21 cellular contexts compared by ENCODE assay signal in genomic region chr15:38576261-38576660, GRCh38. TPM values are rescaled to one million over a fixed set of nuclear protein-coding genes. Genes with fewer than 3 reads are reported as not detected.
A peak's percentile ranks its signal among the peaks of the same experiment; 100 is the strongest.
DNase-seq lines count a peak whose midpoint lies in the region; ATAC-seq, FAIRE-seq and TF ChIP-seq lines count a peak whose summit lies in the region.
"Had no signal": no experiment of that assay in that cellular context is flagged by ENCODE, and none has a peak within 500 bp of the region (broad histone marks: within the 10 kb centered on the region; RNA-seq: fewer than 3 reads in every experiment).

No MANE protein-coding gene starts in this region.

- 0% methylated on average over 1 of the region's 1 CpG for WGBS in K562 (ENCODE audit: insufficient coverage, low coverage, missing lambda C conversion rate)

- CTCF ChIA-PET in CD8-positive, alpha-beta T cell (lab: Charles Lee), result interaction anchor here (1.1 to 2.2 kb wide), 2 partner anchors 12 to 114 kb away, joined by 4 to 5 read pairs; partner anchors contain the start of gene RASGRP1
- CTCF ChIA-PET in K562 (lab: Yijun Ruan, JAX; ENCODE audit: low intra/inter-chr PET ratio), result no interaction called here

- H3K4me2 ChIP-seq in K562 (ENCODE audit: insufficient read depth, low read length), result no peak overlapping the region
- H3K4me2 ChIP-seq: GM23338 had no signal

- no peak overlapping the region for H3K4me3 ChIP-seq in CD4-positive, CD25-positive, alpha-beta regulatory T cell (ENCODE audit: low read depth, low read length)
- no peak overlapping the region for H3K4me3 ChIP-seq in CD8-positive, alpha-beta T cell (ENCODE audit: low read depth, low read length)
- H3K4me3 ChIP-seq in K562, result no peak overlapping the region
- H3K4me3 ChIP-seq: GM23338 had no signal

- no peaks in the 10 kb centered on the region for H3K9me1 ChIP-seq in K562 (ENCODE audit: control insufficient read depth, insufficient read depth, low read length)

- H3K36me3 ChIP-seq in CD4-positive, CD25-positive, alpha-beta regulatory T cell (ENCODE audit: control insufficient read depth, insufficient read depth, low read length), result no peaks in the 10 kb centered on the region
- H3K36me3 ChIP-seq in CD8-positive, alpha-beta T cell (ENCODE audit: insufficient read depth, low read length), result no peaks in the 10 kb centered on the region
- H3K36me3 ChIP-seq in K562 (ENCODE audit: control insufficient read depth, insufficient read depth, low read length), result no peaks in the 10 kb centered on the region
- H3K36me3 ChIP-seq: BE2C had no signal

- H3K27me3 ChIP-seq in CD4-positive, CD25-positive, alpha-beta regulatory T cell (ENCODE audit: control insufficient read depth, insufficient read depth, low read length), result no peaks in the 10 kb centered on the region
- no peaks in the 10 kb centered on the region for H3K27me3 ChIP-seq in CD8-positive, alpha-beta T cell (ENCODE audit: insufficient read depth, low read length)
- H3K27me3 ChIP-seq in K562 (ENCODE audit: control insufficient read depth in 2 of 2, insufficient read depth in 2 of 2, low read length in 2 of 2), result peaks cover 4 to 12% of the 10 kb centered on the region in 2 experiments; a peak in 4 of 5 replicates

- H3K4me1 Mint-ChIP-seq in CD4-positive, CD25-positive, alpha-beta regulatory T cell, result peaks cover 16 to 46% (median 22%) of the 10 kb centered on the region in 4 donors
- peaks cover 39% of the 10 kb centered on the region for H3K4me1 Mint-ChIP-seq in CD8-positive, alpha-beta T cell (ENCODE audit: low read depth)
- peaks cover 45 to 55% of the 10 kb centered on the region in 2 donors for H3K4me1 Mint-ChIP-seq in natural killer cell

- H3K9ac ChIP-seq in K562 (ENCODE audit: insufficient read depth in 1 of 2, low read depth in 2 of 2, low read length in 2 of 2), result no peak overlapping the region

- peak overlapping the region; percentile 55 for H3K27ac ChIP-seq in CD4-positive, CD25-positive, alpha-beta regulatory T cell (ENCODE audit: insufficient read depth, low read length, poor library complexity, severe bottlenecking)
- no peak overlapping the region for H3K27ac ChIP-seq in CD8-positive, alpha-beta T cell (ENCODE audit: low read depth, low read length)
- H3K27ac ChIP-seq in K562 (ENCODE audit: extremely low read depth, low read depth, low read length), result no peak overlapping the region

- H3K36me3 Mint-ChIP-seq in CD4-positive, CD25-positive, alpha-beta regulatory T cell, result peaks cover 5% of the 10 kb centered on the region
- H3K36me3 Mint-ChIP-seq in CD8-positive, alpha-beta T cell, result no peaks in the 10 kb centered on the region
- H3K36me3 Mint-ChIP-seq in natural killer cell, result no peaks in the 10 kb centered on the region

- TF ChIP-seq EP300 in K562 (IDR thresholded peaks at IDR 0.05; ENCODE audit: low read length), result no peak

- peaks cover 0 to 5% (median 2%) of the 10 kb centered on the region in 7 donors for H3K9me3 Mint-ChIP-seq in CD4-positive, CD25-positive, alpha-beta regulatory T cell
- H3K9me3 Mint-ChIP-seq in CD8-positive, alpha-beta T cell, result peaks cover 2% of the 10 kb centered on the region
- no peaks in the 10 kb centered on the region for H3K9me3 Mint-ChIP-seq in natural killer cell

- H3K79me2 ChIP-seq in K562 (ENCODE audit: control insufficient read depth, insufficient read depth, low read length), result no peaks in the 10 kb centered on the region

- no peak for TF ChIP-seq CTCF in CD8-positive, alpha-beta T cell (IDR thresholded peaks at IDR 0.05)
- no peak for TF ChIP-seq CTCF in K562 (IDR thresholded peaks at IDR 0.05 in 2 of 3, conservative IDR thresholded peaks at IDR 0.05 in 1 of 3; ENCODE audit: insufficient read depth in 2 of 3, low read depth in 1 of 3, low read length in 3 of 3)
- TF ChIP-seq CTCF in natural killer cell (IDR thresholded peaks at IDR 0.05), result no peak

- no TSS peak for BruUV-seq in K562 (replicated peaks; lab: Mats Ljungman, UMichigan)

- no peak overlapping the region for H3K4me3 Mint-ChIP-seq in CD4-positive, CD25-positive, alpha-beta regulatory T cell
- H3K4me3 Mint-ChIP-seq in CD8-positive, alpha-beta T cell, result no peak overlapping the region
- peak overlapping the region; percentile 78 for H3K4me3 Mint-ChIP-seq in natural killer cell
- H3K4me3 Mint-ChIP-seq: GM23338 had no signal

- no peak overlapping the region for H2AFZ ChIP-seq in K562 (ENCODE audit: low read depth, low read length)

- peak overlapping the region in 1 of 3 donors; percentile 86 for H3K27ac Mint-ChIP-seq in CD4-positive, CD25-positive, alpha-beta regulatory T cell
- peak overlapping the region; percentile 84 for H3K27ac Mint-ChIP-seq in CD8-positive, alpha-beta T cell
- H3K27ac Mint-ChIP-seq in natural killer cell, result peak overlapping the region; percentile 83 to 88
- H3K27ac Mint-ChIP-seq: GM23338 had no signal

- no peak for TF ChIP-seq POLR2A in K562 (conservative IDR thresholded peaks at IDR 0.05)

- DNase-seq in CD4-positive, CD25-positive, alpha-beta regulatory T cell, result no peak
- DNase-seq in CD8-positive, alpha-beta T cell, result no peak
- no peak for DNase-seq in K562 (ENCODE audit: extremely low read depth in 1 of 4, low spot score in 3 of 4)
- no peak for DNase-seq in natural killer cell
- no peak for DNase-seq in stimulated activated CD4-positive, alpha-beta T cell treated with anti-CD3 and anti-CD28 coated beads, Interleukin-4, amount 100 ng/mL, for 1 hour
- DNase-seq in left ventricle myocardium superior, result no peak
- DNase-seq in stimulated activated CD4-positive, alpha-beta T cell treated with anti-CD3 and anti-CD28 coated beads, Interleukin-12 subunit alpha, Interleukin-12 subunit beta, amount 100 ng/mL, for 4 hours, result no peak
- no peak for DNase-seq in activated CD4-positive, alpha-beta T cell treated with anti-CD3 and anti-CD28 coated beads for 4 hours
- DNase-seq: ACHN; BE2C; C1 segment of cervical spinal cord; Calu3; CD4-positive, alpha-beta T cell; DMS79 treated with DMSO at 0.1 percent for 48 hours; GF-D8; HCEC 1CT; IMR-90 had no signal

- intact Hi-C loops in CD8-positive, alpha-beta T cell (cut with DNase I, micrococcal nuclease), result loop anchor here in 1 of 2 experiments (5.0 kb wide), 2 partner anchors 36 to 56 kb away; no protein-coding TSS in a partner anchor
- intact Hi-C loops in K562 (cut with micrococcal nuclease), result no loop called here
- intact Hi-C loops in natural killer cell (cut with micrococcal nuclease), result loop anchor here (1.0 to 10.0 kb wide), 2 partner anchors 12 to 1049 kb away; partner anchors contain the start of gene RASGRP1
- intact Hi-C loops in left ventricle myocardium superior (cut with micrococcal nuclease), result no loop called here

- peaks cover 4% of the 10 kb centered on the region for H3K27me3 Mint-ChIP-seq in CD4-positive, CD25-positive, alpha-beta regulatory T cell
- H3K27me3 Mint-ChIP-seq in CD8-positive, alpha-beta T cell (ENCODE audit: low read depth), result no peaks in the 10 kb centered on the region
- peaks cover 0 to 3% of the 10 kb centered on the region in 2 donors for H3K27me3 Mint-ChIP-seq in natural killer cell (ENCODE audit: low read depth in 2 of 2)
- H3K27me3 Mint-ChIP-seq: CD4-positive, alpha-beta T cell had no signal

- FAIRE-seq in K562 (lab: Jason Lieb, UNC), result no peak
- FAIRE-seq: A204.1, H54, HTR-8/SVneo had no signal

- POLR2A ChIA-PET in CD8-positive, alpha-beta T cell (lab: Charles Lee), result interaction anchor here (0.8 to 1.0 kb wide), 2 partner anchors 12 to 113 kb away, joined by 3 read pairs; no protein-coding TSS in a partner anchor
- POLR2A ChIA-PET in K562 (lab: Yijun Ruan, JAX), result interaction anchor here (1.2 kb wide), 1 partner anchor 13 kb away, joined by 3 read pairs; no protein-coding TSS in a partner anchor

- no peaks in the 10 kb centered on the region for H3K9me3 ChIP-seq in CD4-positive, CD25-positive, alpha-beta regulatory T cell (ENCODE audit: control insufficient read depth in 2 of 2, low read length in 2 of 2)
- no peaks in the 10 kb centered on the region for H3K9me3 ChIP-seq in CD8-positive, alpha-beta T cell (ENCODE audit: low read length)
- no peaks in the 10 kb centered on the region for H3K9me3 ChIP-seq in K562 (replicated peaks; ENCODE audit: control insufficient read depth, insufficient read depth, low read depth, low read length)
- H3K9me3 ChIP-seq: BE2C had no signal

- ATAC-seq in CD4-positive, CD25-positive, alpha-beta regulatory T cell (ENCODE audit: low read depth in 2 of 2), result no peak
- no peak for ATAC-seq in CD8-positive, alpha-beta T cell
- ATAC-seq in K562 (no peak), natural killer cell (no peak), left ventricle myocardium superior (no peak)
- ATAC-seq: GM23338 had no signal

- H4K20me1 ChIP-seq in K562 (replicated peaks; ENCODE audit: control insufficient read depth, insufficient read depth, low read length), result no peaks in the 10 kb centered on the region

- peaks cover 23% of the 10 kb centered on the region for H3K4me1 ChIP-seq in CD4-positive, CD25-positive, alpha-beta regulatory T cell (ENCODE audit: control insufficient read depth, insufficient read depth, low read length, poor library complexity, severe bottlenecking)
- peaks cover 35% of the 10 kb centered on the region for H3K4me1 ChIP-seq in CD8-positive, alpha-beta T cell (ENCODE audit: insufficient read depth, low read length)
- peaks cover 0 to 3% of the 10 kb centered on the region in 2 experiments; a peak in 3 of 5 replicates for H3K4me1 ChIP-seq in K562 (replicated peaks in 1 of 2; ENCODE audit: control insufficient read depth in 2 of 2, insufficient read depth in 2 of 2, low read length in 2 of 2)
- H3K4me1 ChIP-seq: BE2C had no signal

- in situ Hi-C loops in K562 (cut with MboI), result loop anchor here (5.0 kb wide), 1 partner anchor 46 kb away; no protein-coding TSS in a partner anchor

- no peak for TF ChIP-seq RAD21 in K562 (CRISPR knock-in tag; conservative IDR thresholded peaks at IDR 0.05 in 1 of 2, IDR thresholded peaks at IDR 0.05 in 1 of 2)

RNA-seq across cellular contexts. Expression of gene RASGRP1, which starts 11.6 kb away (rescaled TPM):
- 216 TPM for total RNA-seq in CD4-positive, CD25-positive, alpha-beta regulatory T cell
- 100 to 1,000 TPM in 1 of 4 donors, 10 to 100 TPM in 3; 74.5 to 108 (median 86.6) TPM for polyA plus RNA-seq in CD4-positive, CD25-positive, alpha-beta regulatory T cell
- 10 to 100 TPM; 58.2 to 65.2 TPM for total RNA-seq in CD8-positive, alpha-beta T cell
- 0.49 and 1.2 TPM in 2 replicates for total RNA-seq in K562 (2011; cell fraction: chromatin; rRNA removed; ENCODE audit: low replicate concordance)
- 0.33 and 0.39 TPM in 2 replicates for total RNA-seq in K562 (2011; cell fraction: nucleolus; rRNA removed)
- 0.88 and 0.92 TPM in 2 replicates for total RNA-seq in K562 (2011; cell fraction: nucleoplasm; rRNA removed)
- total RNA-seq in K562 (2014; rRNA removed) (0.23 and 0.49 TPM in 2 replicates), K562 (2014; rRNA removed; fragmentation: Illumina TruSeq; extraction: Trizol) (0.44 and 0.54 TPM in 2 replicates), K562 (2015; rRNA removed; fragmentation: Illumina TruSeq; extraction: Trizol) (0.26 and 0.33 TPM in 2 replicates), K562 (2021) (0.31 and 0.51 TPM in 2 replicates), natural killer cell (100 to 1,000 TPM in 1 of 3 donors, 10 to 100 TPM in 2; 65.9 to 122 (median 96.5) TPM), left ventricle myocardium superior (0.42 TPM)
- polyA plus RNA-seq in K562 (2011; rRNA removed) (0.12 and 0.38 TPM in 2 replicates), K562 (2014; fragmentation: Illumina TruSeq; extraction: Trizol) (0.30 and 0.60 TPM in 2 replicates), K562 (2014; fragmentation: Nextera tagmentation; extraction: Ambion mirVana) (under 1 TPM; 0.14 to 0.17 TPM), K562 (2014; rRNA removed) (0.27 and 0.72 TPM in 2 replicates)
- 0.12 and 0.19 TPM in 2 replicates for polyA plus RNA-seq in K562 (2011; cell fraction: cytosol; rRNA removed)
- 0.37 and 0.51 TPM in 2 replicates for polyA plus RNA-seq in K562 (2011; cell fraction: nucleus; rRNA removed)
- polyA plus RNA-seq in K562 (2012), result 0.35 and 1.2 TPM in 2 replicates
- polyA minus RNA-seq in K562 (2011; rRNA and poly(A)+ RNA removed), result 0.21 and 0.24 TPM in 2 replicates
- not detected in 2 replicates for polyA minus RNA-seq in K562 (2011; cell fraction: cytosol; rRNA and poly(A)+ RNA removed)
- polyA minus RNA-seq in K562 (2011; cell fraction: nucleus; rRNA and poly(A)+ RNA removed), result 0.22 and 0.27 TPM in 2 replicates

Comparison
In these comparisons a context has a peak if more than half of its experiments do, and no peak if none do; other contexts are left out.
1. RNA of gene RASGRP1, which starts 11.6 kb away (total RNA-seq): 216 TPM in CD4-positive, CD25-positive, alpha-beta regulatory T cell (single experiment), 65.9 to 122 TPM in natural killer cell and 58.2 to 65.2 TPM in CD8-positive, alpha-beta T cell; 0.42 TPM in left ventricle myocardium superior (single experiment) and 0.23 to 1.2 TPM in K562; every median in the first group is over 10 times any median in the second.